8 cellular contexts compared by ENCODE assay signal in genomic region chrX:7146703-7147430, GRCh38. TPM values are rescaled to one million over a fixed set of nuclear protein-coding genes. Genes with fewer than 3 reads are reported as not detected.
DNase-seq lines count a peak whose midpoint lies in the region; ATAC-seq, FAIRE-seq and TF ChIP-seq lines count a peak whose summit lies in the region.

No MANE protein-coding gene starts in this region.

- H3K4me3 ChIP-seq in Panc1 (ENCODE audit: low read depth in 2 of 2, low read length in 2 of 2): peak overlapping the region; percentile 64 to 68
- H3K4me3 ChIP-seq in endothelial cell of umbilical vein (replicated peaks in 1 of 3; ENCODE audit: insufficient read depth in 1 of 3, low read depth in 1 of 3, low read length in 3 of 3): peak overlapping the region; percentile 1 to 86 (median 27)
- peak overlapping the region; percentile 79 for H3K4me3 ChIP-seq in neural cell (ENCODE audit: low read length)

- peak; percentile 0 for DNase-seq in stimulated activated CD8-positive, alpha-beta memory T cell treated with anti-CD3 and anti-CD28 coated beads, Interleukin-15, amount 100 ng/mL, for 24 hours (ENCODE audit: low read depth)
- no peak for DNase-seq in stimulated activated CD8-positive, alpha-beta memory T cell treated with anti-CD3 and anti-CD28 coated beads, Interleukin-4, amount 100 ng/mL, for 48 hours
- DNase-seq in Panc1 (ENCODE audit: low read depth, low spot score): no peak
- no peak for DNase-seq in endothelial cell of umbilical vein (ENCODE audit: low read depth, low spot score)
- DNase-seq in GM12892 (ENCODE audit: insufficient read length): no peak
- no peak for DNase-seq in NCI-H1417 treated with DMSO at 0.1 percent for 48 hours (lab: John Stamatoyannopoulos, UW)

- H3K27ac ChIP-seq in Panc1 (ENCODE audit: low read length): 0 out of 2 replicates have a peak overlapping the region, but pooled peaks have one; percentile 29
- H3K27ac ChIP-seq in endothelial cell of umbilical vein (ENCODE audit: insufficient read depth, low read depth, low read length): no peak overlapping the region
- H3K27ac ChIP-seq in neural cell (ENCODE audit: low read length): peak overlapping the region; percentile 37

- peaks cover 17% of the 10 kb centered on the region for H3K79me2 ChIP-seq in endothelial cell of umbilical vein (ENCODE audit: control insufficient read depth, insufficient read depth, low read length)
- H3K79me2 ChIP-seq in neural cell (replicated peaks; ENCODE audit: insufficient read depth, low read length): no peaks in the 10 kb centered on the region

- ATAC-seq in HG02885 (IDR thresholded peaks at IDR 0.05; ENCODE audit: poor library complexity, unreplicated experiment): peak; percentile 23
- peak; percentile 37; the same call in 1 of the 2 replicates for ATAC-seq in Panc1

- no peak for TF ChIP-seq EP300 in neural cell (conservative IDR thresholded peaks at IDR 0.05; ENCODE audit: poor library complexity, severe bottlenecking)

- H2AFZ ChIP-seq in endothelial cell of umbilical vein (ENCODE audit: low read depth, low read length) (no peak overlapping the region), neural cell (ENCODE audit: low read depth, low read length) (no peak overlapping the region)

- no peaks in the 10 kb centered on the region for H3K9me1 ChIP-seq in endothelial cell of umbilical vein (replicated peaks; ENCODE audit: control insufficient read depth, extremely low read depth, insufficient read depth, low read length)

- no peak for TF ChIP-seq CTCF in Panc1 (IDR thresholded peaks at IDR 0.05)
- TF ChIP-seq CTCF in endothelial cell of umbilical vein (IDR thresholded peaks at IDR 0.05; ENCODE audit: extremely low read depth in 1 of 2, insufficient read depth in 1 of 2, low read depth in 1 of 2, low read length in 2 of 2): no peak
- no peak for TF ChIP-seq CTCF in neural cell (IDR thresholded peaks at IDR 0.05; ENCODE audit: poor library complexity, severe bottlenecking)

- FAIRE-seq in endothelial cell of umbilical vein (lab: Jason Lieb, UNC) (peak; percentile 38), GM12892 (lab: Jason Lieb, UNC) (no peak)

- H3K4me2 ChIP-seq in endothelial cell of umbilical vein (ENCODE audit: insufficient read depth, low read length) (peak overlapping the region; percentile 70), neural cell (ENCODE audit: low read length) (peak overlapping the region; percentile 39)

- POLR2A ChIA-PET in Panc1 (lab: Charles Lee) (no interaction called here), endothelial cell of umbilical vein (lab: Charles Lee) (interaction anchor here (0.9 kb wide), 1 partner anchor 12 kb away, joined by 3 read pairs; no protein-coding TSS in a partner anchor)

- H3K36me3 ChIP-seq in Panc1 (ENCODE audit: control insufficient read depth, insufficient read depth, low read length) (no peaks in the 10 kb centered on the region), endothelial cell of umbilical vein (ENCODE audit: control insufficient read depth in 2 of 2, extremely low read depth in 1 of 2, insufficient read depth in 2 of 2, low read length in 2 of 2) (no peaks in the 10 kb centered on the region), neural cell (ENCODE audit: insufficient read depth, low read length) (no peaks in the 10 kb centered on the region)

- H3F3A ChIP-seq in neural cell (ENCODE audit: insufficient read depth, low read length, poor library complexity, severe bottlenecking): no peaks in the 10 kb centered on the region

- CTCF ChIA-PET in Panc1 (lab: Charles Lee) (interaction anchor here (0.6 kb wide), 1 partner anchor 36 kb away, joined by 5 read pairs; no protein-coding TSS in a partner anchor), endothelial cell of umbilical vein (lab: Charles Lee) (interaction anchor here (1.0 to 1.1 kb wide), 2 partner anchors 8 to 14 kb away, joined by 3 to 5 read pairs; no protein-coding TSS in a partner anchor)

- no TSS peak for BruUV-seq in Panc1 (replicated peaks; lab: Mats Ljungman, UMichigan)
- BruUV-seq in endothelial cell of umbilical vein (replicated peaks; lab: Mats Ljungman, UMichigan): no TSS peak

- TF ChIP-seq POLR2A in endothelial cell of umbilical vein (IDR thresholded peaks at IDR 0.05; ENCODE audit: low read depth, low read length) (no peak), GM12892 (IDR thresholded peaks at IDR 0.05; ENCODE audit: low read depth, low read length) (no peak)

- dilution Hi-C loops in endothelial cell of umbilical vein (cut with MboI; ENCODE audit: extremely low pct_ligation_motif_present, low sequenced_read_pairs): no loop called here

- no peaks in the 10 kb centered on the region for H3K9me2 ChIP-seq in neural cell (ENCODE audit: insufficient read depth, low read length)

- in situ Hi-C loops in Panc1 (cut with HindIII; ENCODE audit: low pct_unique_long_range_greater_than_20kb, low sequenced_read_pairs): no loop called here

- no peaks in the 10 kb centered on the region for H4K20me1 ChIP-seq in endothelial cell of umbilical vein (replicated peaks; ENCODE audit: control insufficient read depth, extremely low read depth, insufficient read depth, low read length)
- no peaks in the 10 kb centered on the region for H4K20me1 ChIP-seq in neural cell (ENCODE audit: insufficient read depth)

- H3K27me3 ChIP-seq in Panc1 (ENCODE audit: control insufficient read depth, insufficient read depth, low read length) (no peaks in the 10 kb centered on the region), endothelial cell of umbilical vein (ENCODE audit: control insufficient read depth in 2 of 2, insufficient read depth in 2 of 2, low read length in 2 of 2) (no peaks in the 10 kb centered on the region), neural cell (ENCODE audit: insufficient read depth, low read depth, low read length) (no peaks in the 10 kb centered on the region)

- TF ChIP-seq RAD21 in neural cell (conservative IDR thresholded peaks at IDR 0.05): no peak

- H3K4me1 ChIP-seq in Panc1 (ENCODE audit: control insufficient read depth, insufficient read depth, low read length) (no peaks in the 10 kb centered on the region), endothelial cell of umbilical vein (ENCODE audit: control insufficient read depth, extremely low read depth, insufficient read depth, low read length) (no peaks in the 10 kb centered on the region)

- intact Hi-C loops in Panc1 (cut with micrococcal nuclease; ENCODE audit: unreplicated experiment) (no loop called here), endothelial cell of umbilical vein (cut with micrococcal nuclease) (loop anchor here (5.0 kb wide), 1 partner anchor 65 kb away; no protein-coding TSS in a partner anchor)

- H3K9ac ChIP-seq in endothelial cell of umbilical vein (replicated peaks; ENCODE audit: extremely low read depth, insufficient read depth, low read length) (peak overlapping the region; percentile 71), neural cell (ENCODE audit: low read length) (peak overlapping the region; percentile 73)

- H3K9me3 ChIP-seq in Panc1 (ENCODE audit: control insufficient read depth, insufficient read depth, low read depth, low read length) (no peaks in the 10 kb centered on the region), endothelial cell of umbilical vein (replicated peaks; ENCODE audit: control insufficient read depth, insufficient read depth, low read length) (no peaks in the 10 kb centered on the region), neural cell (ENCODE audit: low read length) (no peaks in the 10 kb centered on the region)

TF ChIP-seq in endothelial cell of umbilical vein, 7 proteins besides CTCF, POLR2A, EP300 and RAD21 (continues in another document):
- TF ChIP-seq EZH2 (IDR thresholded peaks at IDR 0.05; ENCODE audit: borderline replicate concordance, low read depth, low read length, severe bottlenecking): no peak
- TF ChIP-seq POLR2AphosphoS5 (IDR thresholded peaks at IDR 0.05; ENCODE audit: insufficient read depth, low read depth, low read length): no peak
- no peak for TF ChIP-seq MAX (IDR thresholded peaks at IDR 0.05; ENCODE audit: insufficient read depth, insufficient read length)

TF ChIP-seq in neural cell, 6 proteins besides CTCF, POLR2A, EP300 and RAD21 (continues in another document):
- no peak for TF ChIP-seq MXI1 (conservative IDR thresholded peaks at IDR 0.05; ENCODE audit: poor library complexity, severe bottlenecking)
- no peak for TF ChIP-seq SMC3 (conservative IDR thresholded peaks at IDR 0.05; ENCODE audit: poor library complexity)
- TF ChIP-seq EZH2 (IDR thresholded peaks at IDR 0.05; ENCODE audit: borderline replicate concordance, insufficient read depth, low read length, poor library complexity, severe bottlenecking): no peak
- no peak for TF ChIP-seq TAF1 (IDR thresholded peaks at IDR 0.05; ENCODE audit: low read depth)
- no peak for TF ChIP-seq POLR2AphosphoS5 (IDR thresholded peaks at IDR 0.05)

RNA-seq across cellular contexts. Expression of gene STS, which starts 0.6 kb away (rescaled TPM):
- 2.0 TPM for total RNA-seq in Panc1 (2021; ENCODE audit: unreplicated experiment)
- 1.1 TPM for polyA plus RNA-seq in Panc1 (2012; ENCODE audit: insufficient read length)
- 3.6 and 4.9 TPM in 2 replicates for total RNA-seq in endothelial cell of umbilical vein
- polyA plus RNA-seq in endothelial cell of umbilical vein: 2.1 TPM in 2 replicates
- 2.3 TPM in 2 replicates for polyA plus RNA-seq in endothelial cell of umbilical vein (2011; cell fraction: cytosol; rRNA removed)
- polyA plus RNA-seq in endothelial cell of umbilical vein (2011; cell fraction: nucleus; rRNA removed): 1.5 and 1.6 TPM in 2 replicates
- 4.0 and 6.0 TPM in 2 replicates for polyA plus RNA-seq in endothelial cell of umbilical vein (2012)
- polyA minus RNA-seq in endothelial cell of umbilical vein: 7.6 and 7.7 TPM in 2 replicates
- polyA minus RNA-seq in endothelial cell of umbilical vein (2011; cell fraction: cytosol; rRNA and poly(A)+ RNA removed): 13.9 TPM
- polyA minus RNA-seq in endothelial cell of umbilical vein (2011; cell fraction: nucleus; rRNA and poly(A)+ RNA removed): 1.9 and 3.0 TPM in 2 replicates
- 1.6 and 1.7 TPM in 2 replicates for polyA plus RNA-seq in neural cell
- 2.7 and 4.4 TPM in 2 replicates for polyA minus RNA-seq in neural cell
- 14.9 TPM for polyA plus RNA-seq in GM12892 (2012; ENCODE audit: missing spikeins)

RNA-seq across cellular contexts. Expression of gene PUDP, which starts 1.1 kb away (rescaled TPM):
- total RNA-seq in Panc1 (2021; ENCODE audit: unreplicated experiment): 14.2 TPM
- 11.0 TPM for polyA plus RNA-seq in Panc1 (2012; ENCODE audit: insufficient read length)
- 22.5 and 24.5 TPM in 2 replicates for total RNA-seq in endothelial cell of umbilical vein
- polyA plus RNA-seq in endothelial cell of umbilical vein: 15.1 and 17.3 TPM in 2 replicates
- 20.1 and 21.2 TPM in 2 replicates for polyA plus RNA-seq in endothelial cell of umbilical vein (2011; cell fraction: cytosol; rRNA removed)
- polyA plus RNA-seq in endothelial cell of umbilical vein (2011; cell fraction: nucleus; rRNA removed): 13.3 and 14.9 TPM in 2 replicates
- polyA plus RNA-seq in endothelial cell of umbilical vein (2012): 27.0 and 27.4 TPM in 2 replicates
- polyA minus RNA-seq in endothelial cell of umbilical vein: 21.3 and 23.3 TPM in 2 replicates
- polyA minus RNA-seq in endothelial cell of umbilical vein (2011; cell fraction: cytosol; rRNA and poly(A)+ RNA removed): 15.1 TPM
- 15.6 and 20.7 TPM in 2 replicates for polyA minus RNA-seq in endothelial cell of umbilical vein (2011; cell fraction: nucleus; rRNA and poly(A)+ RNA removed)
- polyA plus RNA-seq in neural cell: 18.2 and 19.5 TPM in 2 replicates
- 14.1 and 15.4 TPM in 2 replicates for polyA minus RNA-seq in neural cell
- 51.7 TPM for polyA plus RNA-seq in GM12892 (2012; ENCODE audit: missing spikeins)

Comparison
In these comparisons a context has a peak if more than half of its experiments do, and no peak if none do; other contexts are left out.
1. H3K4me3 ChIP-seq: peak in every context shown above with its lines; median percentile 79 in neural cell; 66 in Panc1; 27 in endothelial cell of umbilical vein.